ENCODE assay signal across 32 cellular contexts in the genomic region with DNA sequence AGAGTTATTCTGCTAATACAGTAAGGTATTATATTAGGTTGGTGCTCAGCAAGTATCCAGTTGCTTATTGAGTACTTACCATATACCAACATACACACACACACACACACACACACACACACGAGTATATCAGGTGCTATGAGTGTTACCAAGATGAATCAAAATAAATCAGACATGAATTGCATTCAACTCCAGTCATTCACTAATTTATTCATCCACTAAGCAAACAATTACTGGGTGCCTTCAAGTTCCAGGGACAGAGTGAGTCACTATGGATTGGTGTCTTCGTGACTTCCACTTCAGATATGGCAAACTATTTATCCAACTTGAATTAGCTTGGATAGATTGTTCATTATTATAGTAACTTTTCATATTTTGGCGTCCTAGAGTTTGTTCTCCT.
A peak's percentile ranks its signal among the peaks of the same experiment; 100 is the strongest.
DNase-seq lines count a peak whose midpoint lies in the region; ATAC-seq and TF ChIP-seq lines count a peak whose summit lies in the region.
"Had no signal": no experiment of that assay in that cellular context is flagged by ENCODE, and none has a peak within 500 bp of the region (broad histone marks: within the 10 kb centered on the region; RNA-seq: fewer than 3 reads in every experiment).

No MANE protein-coding gene starts in this region.

- in situ Hi-C loops in brain microvascular endothelial cell (cut with HindIII; ENCODE audit: low pct_ligation_motif_present, low sequenced_read_pairs), result no loop called here

- H3K4me3 ChIP-seq in brain microvascular endothelial cell (ENCODE audit: low read depth, low read length) (no peak overlapping the region), mucosa of descending colon (no peak overlapping the region)
- H3K4me3 ChIP-seq: BLaER1, coronary artery, Peyer's patch, right lobe of liver, stomach, uterus had no signal

- H3K36me3 ChIP-seq in brain microvascular endothelial cell (replicated peaks) (no peaks in the 10 kb centered on the region), mucosa of descending colon (ENCODE audit: low read depth) (no peaks in the 10 kb centered on the region)
- H3K36me3 ChIP-seq: BLaER1, neutrophil, Peyer's patch, right lobe of liver, stomach, uterus had no signal

- TF ChIP-seq CTCF in brain microvascular endothelial cell (IDR thresholded peaks at IDR 0.05; ENCODE audit: low read depth, low read length, missing control alignments) (no peak), mucosa of descending colon (IDR thresholded peaks at IDR 0.05) (no peak)

- no peaks in the 10 kb centered on the region for H3K9me3 ChIP-seq in mucosa of descending colon
- H3K9me3 ChIP-seq: neutrophil, Peyer's patch, right lobe of liver, stomach, uterus had no signal

- no peak overlapping the region for H3K27ac ChIP-seq in brain microvascular endothelial cell
- H3K27ac ChIP-seq: BLaER1, coronary artery, HL-60, neutrophil, Peyer's patch, right lobe of liver, stomach, uterus had no signal

- DNase-seq in EH (ENCODE audit: low read depth), result peak; percentile 62
- peak; percentile 18 for DNase-seq in LHCN-M2 (ENCODE audit: low read depth)
- DNase-seq in brain microvascular endothelial cell, result peak; percentile 28
- DNase-seq in mucosa of descending colon, result no peak
- DNase-seq in SW480 (ENCODE audit: low spot score), result no peak
- DNase-seq in NCI-H2107 treated with DMSO at 0.1 percent for 48 hours (lab: John Stamatoyannopoulos, UW; ENCODE audit: unreplicated experiment), result no peak
- DNase-seq: activated CD4-positive, alpha-beta T cell treated with anti-CD3 and anti-CD28 coated beads for 48 hours; activated T-cell treated with anti-CD3 and anti-CD28 coated beads for 4 hours; amygdala; DMS79 treated with DMSO at 0.1 percent for 48 hours; effector memory CD4-positive, alpha-beta T cell; erythroblast; H9; islet precursor cell; naive B cell; NCI-H1417 treated with DMSO at 0.1 percent for 48 hours; NCI-H2029 treated with DMSO at 0.1 percent for 48 hours; NCI-H526; NK-92 treated with Interleukin-12 subunit alpha and Interleukin-12 subunit beta, amount 100 ng/mL, for 24 hours; Peyer's patch; right lobe of liver; stimulated activated CD4-positive, alpha-beta T cell treated with anti-CD3 and anti-CD28 coated beads, Interleukin-12 subunit alpha, Interleukin-12 subunit beta, amount 100 ng/mL, for 4 hours; stimulated activated CD4-positive, alpha-beta T cell treated with anti-CD3 and anti-CD28 coated beads, Interleukin-2, amount 100 ng/mL, for 48 hours; stomach; SW 1271; T-helper 9 cell; uterus had no signal

- peak; percentile 25 for ATAC-seq in mucosa of descending colon
- ATAC-seq in GM18502 (IDR thresholded peaks at IDR 0.05; ENCODE audit: poor library complexity, unreplicated experiment), result no peak

- no peaks in the 10 kb centered on the region for H3K4me1 ChIP-seq in mucosa of descending colon (ENCODE audit: low read depth)
- H3K4me1 ChIP-seq: BLaER1, Peyer's patch, right lobe of liver, stomach, uterus had no signal

- intact Hi-C loops in mucosa of descending colon (cut with DNase I, micrococcal nuclease), result no loop called here

- H3K27me3 ChIP-seq in brain microvascular endothelial cell (replicated peaks), result no peaks in the 10 kb centered on the region
- H3K27me3 ChIP-seq: BLaER1, neutrophil, Peyer's patch, right lobe of liver, stomach, uterus had no signal

Comparison
In these comparisons a context has a peak if more than half of its experiments do, and no peak if none do; other contexts are left out.
1. DNase-seq: peak in EH (single experiment), LHCN-M2 (single experiment) and brain microvascular endothelial cell (single experiment); none in mucosa of descending colon (0 of 3), SW480 (single experiment) and NCI-H2107 treated with DMSO at 0.1 percent for 48 hours (single experiment).